In genomic region chr10:110305767-110306451, GRCh38 we compare ENCODE assay signal across 8 cellular contexts. TPM values are rescaled to one million over a fixed set of nuclear protein-coding genes. Genes with fewer than 3 reads are reported as not detected.
DNase-seq lines count a peak whose midpoint lies in the region; ATAC-seq and TF ChIP-seq lines count a peak whose summit lies in the region.

No MANE protein-coding gene starts in this region.

- H4K20me1 ChIP-seq in OCI-LY1 (ENCODE audit: insufficient read depth, low read length): no peaks in the 10 kb centered on the region

- H3K9me3 Mint-ChIP-seq in activated T-helper 17 cell treated with anti-CD3 and anti-CD28 coated beads, Interleukin-2, amount 50 U/mL, for 72 hours: no peaks in the 10 kb centered on the region

- peak overlapping the region; percentile 98 for H3K4me3 ChIP-seq in OCI-LY1 (ENCODE audit: low read depth, low read length, poor library complexity, severe bottlenecking)

- H3K36me3 ChIP-seq in OCI-LY1 (ENCODE audit: insufficient read depth, low read length): peaks cover 28% of the 10 kb centered on the region

- no peak overlapping the region; the same call in 1 of the 2 replicates for H3K9ac ChIP-seq in OCI-LY1 (ENCODE audit: low read length)

- H3K9me3 ChIP-seq in OCI-LY1 (ENCODE audit: low read length): no peaks in the 10 kb centered on the region

- H3K4me1 Mint-ChIP-seq in activated T-helper 17 cell treated with anti-CD3 and anti-CD28 coated beads, Interleukin-2, amount 50 U/mL, for 72 hours: peaks cover 26% of the 10 kb centered on the region

- ATAC-seq in GM21381 (IDR thresholded peaks at IDR 0.05; ENCODE audit: unreplicated experiment) (peak; percentile 45), foreskin keratinocyte (peak; percentile 75), omental fat pad (ENCODE audit: low FRiP score) (peak; percentile 75)
- ATAC-seq in activated T-helper 17 cell treated with anti-CD3 and anti-CD28 coated beads, Interleukin-2, amount 50 U/mL, for 72 hours (replicated peaks): peak; percentile 69

- H3F3A ChIP-seq in OCI-LY1 (ENCODE audit: insufficient read depth, low read length): no peaks in the 10 kb centered on the region

- DNase-seq in DMS 273 (lab: John Stamatoyannopoulos, UW; ENCODE audit: unreplicated experiment) (peak; percentile 74), HuH-7.5 (ENCODE audit: low spot score) (peak; percentile 37), foreskin keratinocyte (peak; percentile 77 to 92), omental fat pad (ENCODE audit: low spot score) (no peak), 8988T (no peak)

- H3K27me3 ChIP-seq in OCI-LY1 (ENCODE audit: insufficient read depth, low read length) (no peaks in the 10 kb centered on the region), foreskin keratinocyte (no peaks in the 10 kb centered on the region)

- no peaks in the 10 kb centered on the region for H3K27me3 Mint-ChIP-seq in activated T-helper 17 cell treated with anti-CD3 and anti-CD28 coated beads, Interleukin-2, amount 50 U/mL, for 72 hours

- H3K36me3 Mint-ChIP-seq in activated T-helper 17 cell treated with anti-CD3 and anti-CD28 coated beads, Interleukin-2, amount 50 U/mL, for 72 hours (ENCODE audit: low read depth): peaks cover 43% of the 10 kb centered on the region

- H3K4me1 ChIP-seq in OCI-LY1 (ENCODE audit: insufficient read depth, low read length, severe bottlenecking) (peaks cover 40% of the 10 kb centered on the region), foreskin keratinocyte (peaks cover 15% of the 10 kb centered on the region)

- H3K27ac Mint-ChIP-seq in activated T-helper 17 cell treated with anti-CD3 and anti-CD28 coated beads, Interleukin-2, amount 50 U/mL, for 72 hours: peak overlapping the region; percentile 96

- peak overlapping the region; percentile 79 for H3K27ac ChIP-seq in OCI-LY1 (ENCODE audit: low read depth, low read length, poor library complexity, severe bottlenecking)
- H3K27ac ChIP-seq in foreskin keratinocyte: peak overlapping the region; percentile 88

- H3K79me2 ChIP-seq in OCI-LY1 (ENCODE audit: insufficient read depth, low read length): peaks cover 36% of the 10 kb centered on the region

- H2AFZ ChIP-seq in OCI-LY1 (ENCODE audit: low read length): no peak overlapping the region

- no peaks in the 10 kb centered on the region for H3K9me2 ChIP-seq in OCI-LY1 (ENCODE audit: low read depth, low read length)

- peak; percentile 75 for TF ChIP-seq CTCF in OCI-LY1 (IDR thresholded peaks at IDR 0.05; ENCODE audit: low read length)
- TF ChIP-seq CTCF in foreskin keratinocyte (conservative IDR thresholded peaks at IDR 0.05): peak; percentile 98
- peak in 2 of 3 donors; percentile 45 to 51 for TF ChIP-seq CTCF in omental fat pad (IDR thresholded peaks at IDR 0.05)

- peak overlapping the region; percentile 92 for H3K4me3 Mint-ChIP-seq in activated T-helper 17 cell treated with anti-CD3 and anti-CD28 coated beads, Interleukin-2, amount 50 U/mL, for 72 hours

- peak overlapping the region; percentile 88 for H3K4me2 ChIP-seq in OCI-LY1 (ENCODE audit: low read length)

RNA-seq across cellular contexts. Expression of gene SMNDC1, which starts 1.2 kb away (rescaled TPM):
- total RNA-seq in activated T-helper 17 cell treated with anti-CD3 and anti-CD28 coated beads, Interleukin-2, amount 50 U/mL, for 72 hours: 10 to 100 TPM; 35.8 to 40.1 TPM
- 15.3 and 17.5 TPM in 2 replicates for total RNA-seq in foreskin keratinocyte
- polyA plus RNA-seq in foreskin keratinocyte: 14.3 and 18.1 TPM in 2 replicates
- total RNA-seq in omental fat pad: 10 to 100 TPM in 2 of 4 donors, 1 to 10 TPM in 2; 8.1 to 20.4 (median 14.1) TPM

Comparison
In these comparisons a context has a peak if more than half of its experiments do, and no peak if none do; other contexts are left out.
1. DNase-seq: peak in DMS 273 (single experiment), HuH-7.5 (single experiment) and foreskin keratinocyte (2 of 2); none in omental fat pad (single experiment) and 8988T (single experiment).
2. CTCF ChIP-seq: peak in every context shown above with its lines; median percentile 98 in foreskin keratinocyte; 75 in OCI-LY1; 48 in omental fat pad.
3. Peak in every context shown above with its lines, with median percentiles within 50 percentile points of each other: ATAC-seq.